In the genomic region with DNA sequence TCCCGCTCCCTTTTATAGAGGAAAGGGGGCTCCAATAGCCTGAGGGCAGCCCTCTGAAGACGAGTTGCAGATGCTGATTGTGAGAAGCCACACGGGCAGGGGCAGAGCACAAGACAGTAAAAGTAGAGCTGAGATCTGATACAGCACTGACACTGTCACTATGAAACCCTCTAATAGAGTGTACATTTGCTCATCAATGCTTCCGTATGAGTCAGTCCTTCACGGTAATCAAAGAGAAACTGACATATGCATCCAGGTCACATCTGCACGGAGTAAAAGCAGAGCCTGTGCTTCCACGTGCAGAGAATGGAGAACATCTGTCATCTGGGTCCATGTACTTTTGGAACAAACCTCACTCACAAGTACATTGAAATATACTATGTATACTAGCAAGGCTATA, we compare ENCODE assay signal across 23 cellular contexts.
DNase-seq lines count a peak whose midpoint lies in the region; ATAC-seq and TF ChIP-seq lines count a peak whose summit lies in the region.
"Had no signal": no experiment of that assay in that cellular context is flagged by ENCODE, and none has a peak within 500 bp of the region (broad histone marks: within the 10 kb centered on the region; RNA-seq: fewer than 3 reads in every experiment).

No MANE protein-coding gene starts in this region.

- H3K36me3 Mint-ChIP-seq in activated CD4-positive, alpha-beta T cell treated with anti-CD3 and anti-CD28 coated beads for 36 hours (ENCODE audit: low read depth): no peaks in the 10 kb centered on the region
- no peaks in the 10 kb centered on the region for H3K36me3 Mint-ChIP-seq in activated CD4-positive, alpha-beta T cell treated with anti-CD3 and anti-CD28 coated beads, Interleukin-2, amount 10 ng/mL, durations not matched to agents 7 days and 5 days (ENCODE audit: low read depth)
- no peaks in the 10 kb centered on the region for H3K36me3 Mint-ChIP-seq in GM23338 (ENCODE audit: low read depth)
- H3K36me3 Mint-ChIP-seq: CD14-positive monocyte; CD8-positive, alpha-beta memory T cell had no signal

- H3K4me1 ChIP-seq in GM23338 (ENCODE audit: insufficient read depth) (no peaks in the 10 kb centered on the region), osteoblast (ENCODE audit: insufficient read depth, low read length) (no peaks in the 10 kb centered on the region)
- H3K4me1 ChIP-seq: A549, BE2C had no signal

- H3K4me3 Mint-ChIP-seq in activated CD4-positive, alpha-beta T cell treated with anti-CD3 and anti-CD28 coated beads for 36 hours: no peak overlapping the region
- H3K4me3 Mint-ChIP-seq in activated CD4-positive, alpha-beta T cell treated with anti-CD3 and anti-CD28 coated beads, Interleukin-2, amount 10 ng/mL, durations not matched to agents 7 days and 5 days: no peak overlapping the region
- H3K4me3 Mint-ChIP-seq in GM23338: no peak overlapping the region
- H3K4me3 Mint-ChIP-seq: CD14-positive monocyte; CD4-positive, alpha-beta T cell; CD8-positive, alpha-beta memory T cell had no signal

- DNase-seq in activated CD4-positive, alpha-beta T cell treated with anti-CD3 and anti-CD28 coated beads for 36 hours: no peak
- no peak for DNase-seq in activated CD4-positive, alpha-beta T cell treated with anti-CD3 and anti-CD28 coated beads, Interleukin-2, amount 10 ng/mL, durations not matched to agents 7 days and 5 days
- DNase-seq in GM23338 (ENCODE audit: low spot score) (no peak), SK-N-MC (ENCODE audit: low read depth, low spot score) (no peak), osteoblast (ENCODE audit: insufficient read length, low spot score, missing footprints) (no peak), NCI-H82 treated with DMSO at 0.1 percent for 48 hours (lab: John Stamatoyannopoulos, UW; ENCODE audit: unreplicated experiment) (no peak)
- DNase-seq: 8988T; ACHN; AML-193; BE2C; CD4-positive, alpha-beta T cell; CD8-positive, alpha-beta memory T cell; DMS53; DND-41; EL; GDM1; H7; HCEC 1CT had no signal

- no peaks in the 10 kb centered on the region for H3K9me2 ChIP-seq in GM23338 (ENCODE audit: insufficient read depth)

- no peaks in the 10 kb centered on the region for H4K20me1 ChIP-seq in GM23338 (replicated peaks; ENCODE audit: insufficient read depth)
- no peaks in the 10 kb centered on the region for H4K20me1 ChIP-seq in osteoblast (ENCODE audit: insufficient read depth, low read length)
- H4K20me1 ChIP-seq: BLaER1 treated with 17β-estradiol and CSF1 and Interleukin-3, amounts not matched to agents 10 nM and 100 nM had no signal

- POLR2A ChIA-PET in activated CD4-positive, alpha-beta T cell treated with anti-CD3 and anti-CD28 coated beads for 36 hours (lab: Charles Lee): no interaction called here
- POLR2A ChIA-PET in activated CD4-positive, alpha-beta T cell treated with anti-CD3 and anti-CD28 coated beads, Interleukin-2, amount 10 ng/mL, durations not matched to agents 7 days and 5 days (lab: Charles Lee): no interaction called here

- H3K4me2 ChIP-seq in GM23338: no peak overlapping the region
- H3K4me2 ChIP-seq in osteoblast (ENCODE audit: insufficient read depth, low read length): no peak overlapping the region
- H3K4me2 ChIP-seq: A549 had no signal

- H3F3A ChIP-seq in GM23338 (replicated peaks; ENCODE audit: low read depth): no peaks in the 10 kb centered on the region

- CTCF ChIA-PET in activated CD4-positive, alpha-beta T cell treated with anti-CD3 and anti-CD28 coated beads for 36 hours (lab: Charles Lee): no interaction called here
- CTCF ChIA-PET in activated CD4-positive, alpha-beta T cell treated with anti-CD3 and anti-CD28 coated beads, Interleukin-2, amount 10 ng/mL, durations not matched to agents 7 days and 5 days (lab: Charles Lee): interaction anchor here (0.9 kb wide), 1 partner anchor 210 kb away, joined by 3 read pairs; no protein-coding TSS in a partner anchor

- intact Hi-C loops in activated CD4-positive, alpha-beta T cell treated with anti-CD3 and anti-CD28 coated beads for 36 hours (cut with DNase I, micrococcal nuclease): no loop called here

- no peaks in the 10 kb centered on the region for H3K9me3 ChIP-seq in SK-N-MC (ENCODE audit: low read depth, low read length)
- no peaks in the 10 kb centered on the region for H3K9me3 ChIP-seq in osteoblast (ENCODE audit: low read depth, low read length)
- H3K9me3 ChIP-seq: A549, BE2C had no signal

- H3K27me3 ChIP-seq in GM23338 (ENCODE audit: insufficient read depth) (no peaks in the 10 kb centered on the region), osteoblast (ENCODE audit: insufficient read depth, low read length) (no peaks in the 10 kb centered on the region)
- H3K27me3 ChIP-seq: BLaER1 treated with 17β-estradiol and CSF1 and Interleukin-3, amounts not matched to agents 10 nM and 100 nM had no signal

- H3K27me3 Mint-ChIP-seq in activated CD4-positive, alpha-beta T cell treated with anti-CD3 and anti-CD28 coated beads for 36 hours: no peaks in the 10 kb centered on the region
- no peaks in the 10 kb centered on the region for H3K27me3 Mint-ChIP-seq in activated CD4-positive, alpha-beta T cell treated with anti-CD3 and anti-CD28 coated beads, Interleukin-2, amount 10 ng/mL, durations not matched to agents 7 days and 5 days
- peaks cover 3% of the 10 kb centered on the region for H3K27me3 Mint-ChIP-seq in GM23338 (ENCODE audit: insufficient read depth, low read depth, poor library complexity)

- H3K4me3 ChIP-seq in GM23338 (no peak overlapping the region), SK-N-MC (peak overlapping the region; percentile 17; the same call in 1 of the 2 replicates), osteoblast (ENCODE audit: insufficient read depth, low read length) (no peak overlapping the region)
- H3K4me3 ChIP-seq: A549; BLaER1 treated with 17β-estradiol and CSF1 and Interleukin-3, amounts not matched to agents 10 nM and 100 nM; GM12878 had no signal

- H3K79me2 ChIP-seq in GM23338 (replicated peaks; ENCODE audit: insufficient read depth) (no peaks in the 10 kb centered on the region), osteoblast (ENCODE audit: insufficient read depth, low read length) (no peaks in the 10 kb centered on the region)

- H3K27ac ChIP-seq in GM23338 (ENCODE audit: low read depth) (no peak overlapping the region), SK-N-MC (no peak overlapping the region), osteoblast (ENCODE audit: low read depth, low read length) (no peak overlapping the region)
- H3K27ac ChIP-seq: A549; BLaER1 treated with 17β-estradiol and CSF1 and Interleukin-3, amounts not matched to agents 10 nM and 100 nM had no signal

- ATAC-seq in activated CD4-positive, alpha-beta T cell treated with anti-CD3 and anti-CD28 coated beads for 36 hours: peak; percentile 12
- ATAC-seq in GM23338 (no peak), HG03439 (IDR thresholded peaks at IDR 0.05; ENCODE audit: unreplicated experiment) (no peak)
- ATAC-seq: A549, GM12878 had no signal

- no peaks in the 10 kb centered on the region for H3K4me1 Mint-ChIP-seq in activated CD4-positive, alpha-beta T cell treated with anti-CD3 and anti-CD28 coated beads for 36 hours
- no peaks in the 10 kb centered on the region for H3K4me1 Mint-ChIP-seq in activated CD4-positive, alpha-beta T cell treated with anti-CD3 and anti-CD28 coated beads, Interleukin-2, amount 10 ng/mL, durations not matched to agents 7 days and 5 days
- H3K4me1 Mint-ChIP-seq in GM23338: no peaks in the 10 kb centered on the region; the same call in 2 of the 3 replicates
- H3K4me1 Mint-ChIP-seq: CD8-positive, alpha-beta memory T cell had no signal

- TF ChIP-seq CTCF in GM23338 (conservative IDR thresholded peaks at IDR 0.05; ENCODE audit: low read depth in 2 of 2): no peak
- TF ChIP-seq CTCF in osteoblast (IDR thresholded peaks at IDR 0.05; ENCODE audit: extremely low read depth, low read depth, low read length): no peak

- H2AFZ ChIP-seq in GM23338 (peak overlapping the region; percentile 59; the same call in 1 of the 2 replicates), osteoblast (ENCODE audit: low read length) (no peak overlapping the region)

- no peak overlapping the region for H3K9ac ChIP-seq in SK-N-MC (ENCODE audit: insufficient read length)
- H3K9ac ChIP-seq: BLaER1 treated with 17β-estradiol and CSF1 and Interleukin-3, amounts not matched to agents 10 nM and 100 nM had no signal

- H3K9me3 Mint-ChIP-seq in activated CD4-positive, alpha-beta T cell treated with anti-CD3 and anti-CD28 coated beads for 36 hours (ENCODE audit: low read depth): no peaks in the 10 kb centered on the region
- no peaks in the 10 kb centered on the region for H3K9me3 Mint-ChIP-seq in activated CD4-positive, alpha-beta T cell treated with anti-CD3 and anti-CD28 coated beads, Interleukin-2, amount 10 ng/mL, durations not matched to agents 7 days and 5 days
- peaks cover 2% of the 10 kb centered on the region for H3K9me3 Mint-ChIP-seq in GM23338
- H3K9me3 Mint-ChIP-seq: CD4-positive, alpha-beta T cell had no signal

- H3K36me3 ChIP-seq in GM23338 (ENCODE audit: insufficient read depth): no peaks in the 10 kb centered on the region
- H3K36me3 ChIP-seq in SK-N-MC (ENCODE audit: insufficient read depth, low read length): no peaks in the 10 kb centered on the region
- H3K36me3 ChIP-seq in osteoblast (ENCODE audit: insufficient read depth, low read length): no peaks in the 10 kb centered on the region
- H3K36me3 ChIP-seq: BE2C; BLaER1 treated with 17β-estradiol and CSF1 and Interleukin-3, amounts not matched to agents 10 nM and 100 nM had no signal

- H3K27ac Mint-ChIP-seq in activated CD4-positive, alpha-beta T cell treated with anti-CD3 and anti-CD28 coated beads for 36 hours: no peak overlapping the region
- no peak overlapping the region for H3K27ac Mint-ChIP-seq in activated CD4-positive, alpha-beta T cell treated with anti-CD3 and anti-CD28 coated beads, Interleukin-2, amount 10 ng/mL, durations not matched to agents 7 days and 5 days
- no peak overlapping the region for H3K27ac Mint-ChIP-seq in GM23338
- H3K27ac Mint-ChIP-seq: CD14-positive monocyte; CD4-positive, alpha-beta T cell; CD8-positive, alpha-beta memory T cell had no signal

TF ChIP-seq in GM23338, 12 proteins besides CTCF, POLR2A, EP300 and RAD21 (continues in another document):
- TF ChIP-seq POLR2AphosphoS5 (IDR thresholded peaks at IDR 0.05; ENCODE audit: low read depth) (no peak), EZH2 (IDR thresholded peaks at IDR 0.05; ENCODE audit: low read depth, unreplicated experiment) (no peak), STAT1 (IDR thresholded peaks at IDR 0.05; ENCODE audit: unreplicated experiment) (no peak)
